ENCODE assay signal across 27 cellular contexts in genomic region chr15:69189157-69189556, GRCh38.
"Had no signal": no experiment of that assay in that cellular context is flagged by ENCODE, and none has a peak within 500 bp of the region (broad histone marks: within the 10 kb centered on the region; RNA-seq: fewer than 3 reads in every experiment).

No MANE protein-coding gene starts in this region.

- DNase-seq: dermis blood vessel endothelial cell; dorsolateral prefrontal cortex; effector CD4-positive, alpha-beta T cell; effector memory CD4-positive, alpha-beta T cell; erythroblast; foreskin fibroblast; heart left ventricle; hypothalamus; immature natural killer cell; islet precursor cell; left cardiac atrium; left lung; left ventricle myocardium superior; lower lobe of right lung; mesenchymal stem cell; mucosa of descending colon; naive B cell; naive thymus-derived CD8-positive, alpha-beta T cell had no signal

- H3K4me1 Mint-ChIP-seq: immature natural killer cell had no signal

- H3K27ac ChIP-seq: coronary artery, epithelial cell of prostate, esophagus muscularis mucosa, gastroesophageal sphincter, heart left ventricle, hepatocyte, left lung, lower lobe of right lung had no signal

- H3K27ac Mint-ChIP-seq: immature natural killer cell; mesothelial cell of epicardium; naive B cell; naive thymus-derived CD8-positive, alpha-beta T cell had no signal

- ATAC-seq: gastroesophageal sphincter; heart left ventricle; left cardiac atrium; left lung; left ventricle myocardium superior; lower lobe of right lung; mucosa of descending colon; naive thymus-derived CD8-positive, alpha-beta T cell had no signal

- H3K27me3 Mint-ChIP-seq: naive B cell; naive thymus-derived CD8-positive, alpha-beta T cell had no signal

- H3K4me3 ChIP-seq: coronary artery, dorsolateral prefrontal cortex, esophagus muscularis mucosa, gastroesophageal sphincter, heart left ventricle, hepatocyte, left lung, lower lobe of right lung, mucosa of descending colon had no signal

- FAIRE-seq: colon, endothelial cell of umbilical vein, frontal cortex had no signal

- H3K36me3 ChIP-seq: esophagus muscularis mucosa, gastroesophageal sphincter, heart left ventricle, left lung, lower lobe of right lung had no signal

- H3K4me3 Mint-ChIP-seq: immature natural killer cell; mesothelial cell of epicardium; naive thymus-derived CD8-positive, alpha-beta T cell had no signal

- H3K27me3 ChIP-seq: dorsolateral prefrontal cortex, esophagus muscularis mucosa, gastroesophageal sphincter, heart left ventricle, hepatocyte, left lung had no signal

- H2AFZ ChIP-seq: hepatocyte had no signal

- H3K4me2 ChIP-seq: hepatocyte had no signal
